In the genomic region with DNA sequence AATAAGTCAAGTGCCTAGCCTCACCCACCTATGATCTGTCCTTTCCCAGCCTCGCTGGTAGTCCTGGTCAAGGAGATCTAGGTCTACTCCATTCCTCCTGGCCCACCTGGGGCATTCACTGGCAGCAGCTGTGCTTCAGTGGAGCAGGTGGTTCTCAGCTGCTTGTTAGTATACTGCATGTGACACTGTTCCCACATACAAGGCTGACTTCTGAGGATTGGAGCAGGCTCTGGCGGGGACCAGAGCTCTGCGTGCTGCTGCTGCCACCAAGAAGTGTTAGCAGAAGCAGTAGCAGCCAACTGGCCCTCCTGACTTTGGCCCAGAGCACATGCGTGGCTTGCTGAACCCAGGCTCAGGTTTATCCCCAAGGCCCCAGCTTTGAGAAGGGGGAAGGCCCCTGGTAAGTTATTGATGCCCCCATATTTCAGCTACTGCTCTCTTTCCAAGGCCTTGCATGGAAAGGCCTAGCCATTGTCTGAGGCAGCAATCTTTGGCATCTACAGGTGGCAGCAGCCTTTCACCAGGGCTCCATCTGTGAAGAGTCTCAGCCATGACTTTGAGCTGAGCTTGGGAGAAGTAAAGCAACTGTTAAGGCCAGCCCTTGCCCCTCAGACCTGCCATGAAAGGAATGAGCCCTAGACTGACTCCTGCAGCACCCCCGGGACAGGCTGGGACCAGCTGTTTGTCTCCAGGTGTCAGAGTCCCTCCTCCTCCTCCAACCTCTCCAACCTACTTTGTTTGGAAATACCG, we compare ENCODE assay signal across 7 cellular contexts. TPM values are rescaled to one million over a fixed set of nuclear protein-coding genes. Genes with fewer than 3 reads are reported as not detected.
DNase-seq lines count a peak whose midpoint lies in the region; ATAC-seq and TF ChIP-seq lines count a peak whose summit lies in the region.
"Had no signal": no experiment of that assay in that cellular context is flagged by ENCODE, and none has a peak within 500 bp of the region (broad histone marks: within the 10 kb centered on the region; RNA-seq: fewer than 3 reads in every experiment).

No MANE protein-coding gene starts in this region.

- H3K9me3 Mint-ChIP-seq in stimulated activated memory B cell treated with anti-CD40 and anti-IgM and Interleukin-4, amounts not matched to agents 10 μg/mL and 1 μg/mL and 100 μg/mL, for 72 hours, result no peaks in the 10 kb centered on the region

- no peak overlapping the region for H3K4me3 ChIP-seq in foreskin fibroblast (ENCODE audit: low read depth in 1 of 2, low read length in 2 of 2)

- intact Hi-C loops in cardiac septum (cut with DNase I), result no loop called here

- peak overlapping the region; percentile 89 for H3K27ac Mint-ChIP-seq in T-helper 17 cell
- H3K27ac Mint-ChIP-seq in stimulated activated memory B cell treated with anti-CD40 and anti-IgM and Interleukin-4, amounts not matched to agents 10 μg/mL and 1 μg/mL and 100 μg/mL, for 72 hours, result peak overlapping the region; percentile 69

- no peak for TF ChIP-seq CTCF in foreskin fibroblast (IDR thresholded peaks at IDR 0.05; ENCODE audit: low read depth, low read length)

- no peaks in the 10 kb centered on the region for H3K9me3 ChIP-seq in T-helper 17 cell (ENCODE audit: control insufficient read depth, low read length, poor library complexity, severe bottlenecking)

- H3K36me3 Mint-ChIP-seq in T-helper 17 cell (ENCODE audit: low read depth), result peaks cover 4% of the 10 kb centered on the region
- peaks cover 48% of the 10 kb centered on the region for H3K36me3 Mint-ChIP-seq in stimulated activated memory B cell treated with anti-CD40 and anti-IgM and Interleukin-4, amounts not matched to agents 10 μg/mL and 1 μg/mL and 100 μg/mL, for 72 hours

- no peaks in the 10 kb centered on the region for H3K27me3 Mint-ChIP-seq in T-helper 17 cell
- H3K27me3 Mint-ChIP-seq in stimulated activated memory B cell treated with anti-CD40 and anti-IgM and Interleukin-4, amounts not matched to agents 10 μg/mL and 1 μg/mL and 100 μg/mL, for 72 hours, result no peaks in the 10 kb centered on the region

- peaks cover 59% of the 10 kb centered on the region for H3K4me1 Mint-ChIP-seq in T-helper 17 cell
- H3K4me1 Mint-ChIP-seq in stimulated activated memory B cell treated with anti-CD40 and anti-IgM and Interleukin-4, amounts not matched to agents 10 μg/mL and 1 μg/mL and 100 μg/mL, for 72 hours, result peaks cover 40% of the 10 kb centered on the region

- ATAC-seq in T-helper 17 cell, result no peak
- no peak for ATAC-seq in stimulated activated memory B cell treated with anti-CD40 and anti-IgM and Interleukin-4, amounts not matched to agents 10 μg/mL and 1 μg/mL and 100 μg/mL, for 72 hours

- no peak overlapping the region for H3K4me3 Mint-ChIP-seq in T-helper 17 cell
- H3K4me3 Mint-ChIP-seq in stimulated activated memory B cell treated with anti-CD40 and anti-IgM and Interleukin-4, amounts not matched to agents 10 μg/mL and 1 μg/mL and 100 μg/mL, for 72 hours, result no peak overlapping the region

- no peak for DNase-seq in T-helper 17 cell
- peak; percentile 62 for DNase-seq in cardiac septum (ENCODE audit: low spot score)
- no peak for DNase-seq in NCI-H524 treated with DMSO at 0.1 percent for 48 hours (lab: John Stamatoyannopoulos, UW)
- no peak for DNase-seq in foreskin fibroblast
- DNase-seq in midbrain (lab: John Stamatoyannopoulos, UW), result no peak
- DNase-seq: activated CD4-positive, alpha-beta T cell treated with anti-CD3 and anti-CD28 coated beads, Interleukin-2, amount 50 U/mL, for 48 hours had no signal

RNA-seq across cellular contexts. Expression of a gene that starts 26.5 kb away (rescaled TPM):
- 10 to 100 TPM; 58.0 to 65.9 TPM for total RNA-seq in T-helper 17 cell
- total RNA-seq in cardiac septum, result 152 TPM

RNA-seq across cellular contexts. Expression of a gene that starts 26.9 kb away (rescaled TPM):
- total RNA-seq in T-helper 17 cell (10 to 100 TPM; 11.0 to 14.7 TPM), cardiac septum (6.7 TPM)

RNA-seq across cellular contexts. Expression of a gene that starts 45.1 kb away (rescaled TPM):
- not detected for total RNA-seq in T-helper 17 cell
- not detected for total RNA-seq in cardiac septum

RNA-seq across cellular contexts. Expression of a gene that starts 56.5 kb away (rescaled TPM):
- total RNA-seq in T-helper 17 cell (100 to 1,000 TPM; 110 to 129 TPM), cardiac septum (43.4 TPM)

RNA-seq across cellular contexts. Expression of a gene that starts 56.9 kb away (rescaled TPM):
- total RNA-seq in T-helper 17 cell (10 to 100 TPM; 17.2 to 17.4 TPM), cardiac septum (2.9 TPM)
